In the genomic region with DNA sequence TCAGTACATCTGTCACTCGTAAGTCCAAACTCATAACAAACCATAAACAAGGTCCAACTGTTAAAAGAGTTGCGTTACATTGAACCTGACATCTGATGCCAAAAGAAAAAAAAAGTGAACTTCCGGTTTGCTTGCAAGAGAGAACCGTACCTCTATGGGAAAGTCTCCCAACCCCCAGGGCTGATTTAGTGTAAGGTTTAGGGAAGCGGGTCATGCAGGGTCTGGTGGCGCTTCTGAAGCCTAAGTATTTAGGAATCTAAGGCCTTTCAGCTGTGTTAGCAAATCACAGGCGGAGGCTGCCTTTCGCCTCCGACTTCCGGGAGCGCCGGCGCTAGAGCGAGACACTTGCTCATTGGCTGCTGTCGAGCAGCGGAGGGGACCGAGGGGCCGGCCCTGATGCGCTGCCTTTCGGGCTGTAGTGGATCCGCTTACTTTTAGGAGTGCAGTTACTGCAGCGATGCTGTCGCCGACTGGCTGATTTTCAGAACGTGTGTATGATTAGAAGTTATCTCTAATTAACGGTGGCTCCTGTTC, we compare ENCODE assay signal across 1 cellular context.
TF ChIP-seq lines count a peak whose summit lies in the region.

No MANE protein-coding gene starts in this region.

TF ChIP-seq in H1, 55 proteins besides CTCF, POLR2A, EP300 and RAD21:
- peak; percentile 68 for TF ChIP-seq TBP (IDR thresholded peaks at IDR 0.05; ENCODE audit: low read depth, low read length)
- no peak for TF ChIP-seq GTF2F1 (IDR thresholded peaks at IDR 0.05; ENCODE audit: borderline replicate concordance, low read depth, low read length)
- no peak for TF ChIP-seq RNF2 (IDR thresholded peaks at IDR 0.05; ENCODE audit: borderline replicate concordance, low read depth, low read length, missing control alignments, poor library complexity, severe bottlenecking)
- no peak for TF ChIP-seq RFX5 (IDR thresholded peaks at IDR 0.05; ENCODE audit: borderline replicate concordance, low read depth, low read length)
- TF ChIP-seq SIRT6 (IDR thresholded peaks at IDR 0.05; ENCODE audit: low read length): no peak
- TF ChIP-seq HDAC2 (IDR thresholded peaks at IDR 0.05; ENCODE audit: borderline replicate concordance in 1 of 2, low read depth in 2 of 2, low read length in 2 of 2): 0 out of 4 replicates have a peak, but pooled peaks of 1 of the 2 experiments have one; percentile 5
- no peak for TF ChIP-seq CHD1 (IDR thresholded peaks at IDR 0.05; ENCODE audit: low read depth, low read length)
- TF ChIP-seq JUN (IDR thresholded peaks at IDR 0.05; ENCODE audit: low read depth, low read length): no peak
- TF ChIP-seq TAF7 (optimal IDR thresholded peaks at IDR 0.05; ENCODE audit: borderline replicate concordance, low read depth, low read length): peak; percentile 59
- no peak for TF ChIP-seq KDM5A (IDR thresholded peaks at IDR 0.05; ENCODE audit: low read length)
- peak; percentile 70 for TF ChIP-seq TAF1 (IDR thresholded peaks at IDR 0.05; ENCODE audit: low read depth, low read length)
- TF ChIP-seq CEBPB (IDR thresholded peaks at IDR 0.05; ENCODE audit: low read depth, low read length): 0 out of 2 replicates have a peak, but pooled peaks have one; percentile 2
- no peak for TF ChIP-seq TCF12 (IDR thresholded peaks at IDR 0.05; ENCODE audit: low read depth, low read length)
- peak; percentile 46 for TF ChIP-seq KDM4A (IDR thresholded peaks at IDR 0.05; ENCODE audit: low read depth, low read length, severe bottlenecking)
- TF ChIP-seq USF2 (IDR thresholded peaks at IDR 0.05; ENCODE audit: low read length): no peak
- TF ChIP-seq GABPA (IDR thresholded peaks at IDR 0.05; ENCODE audit: borderline replicate concordance, insufficient read depth, low read length): peak; percentile 79; the same call in 1 of the 2 replicates
- peak; percentile 50; the same call in 1 of the 2 replicates for TF ChIP-seq SP1 (IDR thresholded peaks at IDR 0.05; ENCODE audit: low read depth, low read length)
- TF ChIP-seq SIX5 (IDR thresholded peaks at IDR 0.05; ENCODE audit: low read depth, low read length): no peak; the same call in 1 of the 2 replicates
- no peak for TF ChIP-seq PHF8 (conservative IDR thresholded peaks at IDR 0.05; ENCODE audit: low read depth, low read length)
- TF ChIP-seq ASH2L (IDR thresholded peaks at IDR 0.05; ENCODE audit: low read length): peak; percentile 45
- TF ChIP-seq CREB1 (IDR thresholded peaks at IDR 0.05): peak; percentile 20; the same call in 1 of the 2 replicates
- TF ChIP-seq JUND (IDR thresholded peaks at IDR 0.05; ENCODE audit: low read length): no peak
- TF ChIP-seq KDM1A (IDR thresholded peaks at IDR 0.05; ENCODE audit: borderline replicate concordance, low read length): no peak
- TF ChIP-seq, protein P1, sequence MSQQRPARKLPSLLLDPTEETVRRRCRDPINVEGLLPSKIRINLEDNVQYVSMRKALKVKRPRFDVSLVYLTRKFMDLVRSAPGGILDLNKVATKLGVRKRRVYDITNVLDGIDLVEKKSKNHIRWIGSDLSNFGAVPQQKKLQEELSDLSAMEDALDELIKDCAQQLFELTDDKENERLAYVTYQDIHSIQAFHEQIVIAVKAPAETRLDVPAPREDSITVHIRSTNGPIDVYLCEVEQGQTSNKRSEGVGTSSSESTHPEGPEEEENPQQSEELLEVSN (IDR thresholded peaks at IDR 0.05): no peak
- no peak for TF ChIP-seq RXRA (IDR thresholded peaks at IDR 0.05; ENCODE audit: insufficient read depth, low read depth, low read length)
- no peak for TF ChIP-seq HDAC6 (IDR thresholded peaks at IDR 0.05; ENCODE audit: low read depth, low read length)
- no peak for TF ChIP-seq SP4 (IDR thresholded peaks at IDR 0.05; ENCODE audit: low read length)
- TF ChIP-seq CHD2 (IDR thresholded peaks at IDR 0.05; ENCODE audit: low read length): no peak
- TF ChIP-seq NRF1 (IDR thresholded peaks at IDR 0.05; ENCODE audit: low read depth, low read length): no peak
- no peak for TF ChIP-seq CHD7 (IDR thresholded peaks at IDR 0.05; ENCODE audit: insufficient replicate concordance, low read length)
- no peak for TF ChIP-seq BCL11A (IDR thresholded peaks at IDR 0.05; ENCODE audit: low read depth in 2 of 2, low read length in 2 of 2)
- TF ChIP-seq SAP30 (IDR thresholded peaks at IDR 0.05; ENCODE audit: insufficient read depth, insufficient replicate concordance, low read length): no peak
- peak; percentile 71 to 73; a peak in 1 of 4 replicates for TF ChIP-seq SIN3A (conservative IDR thresholded peaks at IDR 0.05 in 1 of 2, IDR thresholded peaks at IDR 0.05 in 1 of 2; ENCODE audit: low read depth in 1 of 2, low read length in 2 of 2)
- no peak for TF ChIP-seq NANOG (IDR thresholded peaks at IDR 0.05; ENCODE audit: insufficient read depth, low read depth, low read length, poor library complexity, severe bottlenecking)
- TF ChIP-seq EGR1 (IDR thresholded peaks at IDR 0.05; ENCODE audit: borderline replicate concordance, low read depth, low read length): 0 out of 2 replicates have a peak, but pooled peaks have one; percentile 30
- peak; percentile 28; the same call in 1 of the 2 replicates for TF ChIP-seq TEAD4 (IDR thresholded peaks at IDR 0.05; ENCODE audit: low read depth, low read length)
- TF ChIP-seq YY1 (IDR thresholded peaks at IDR 0.05; ENCODE audit: low read depth, low read length): 0 out of 2 replicates have a peak, but pooled peaks have one; percentile 29
- no peak for TF ChIP-seq SRF (IDR thresholded peaks at IDR 0.05; ENCODE audit: low read depth, low read length)
- TF ChIP-seq RBBP5 (IDR thresholded peaks at IDR 0.05; ENCODE audit: borderline replicate concordance, low read depth, low read length): no peak; the same call in 1 of the 2 replicates
TF ChIP-seq in H1: peak in this region for 14.
